1 cellular context compared by ENCODE assay signal in the genomic region with DNA sequence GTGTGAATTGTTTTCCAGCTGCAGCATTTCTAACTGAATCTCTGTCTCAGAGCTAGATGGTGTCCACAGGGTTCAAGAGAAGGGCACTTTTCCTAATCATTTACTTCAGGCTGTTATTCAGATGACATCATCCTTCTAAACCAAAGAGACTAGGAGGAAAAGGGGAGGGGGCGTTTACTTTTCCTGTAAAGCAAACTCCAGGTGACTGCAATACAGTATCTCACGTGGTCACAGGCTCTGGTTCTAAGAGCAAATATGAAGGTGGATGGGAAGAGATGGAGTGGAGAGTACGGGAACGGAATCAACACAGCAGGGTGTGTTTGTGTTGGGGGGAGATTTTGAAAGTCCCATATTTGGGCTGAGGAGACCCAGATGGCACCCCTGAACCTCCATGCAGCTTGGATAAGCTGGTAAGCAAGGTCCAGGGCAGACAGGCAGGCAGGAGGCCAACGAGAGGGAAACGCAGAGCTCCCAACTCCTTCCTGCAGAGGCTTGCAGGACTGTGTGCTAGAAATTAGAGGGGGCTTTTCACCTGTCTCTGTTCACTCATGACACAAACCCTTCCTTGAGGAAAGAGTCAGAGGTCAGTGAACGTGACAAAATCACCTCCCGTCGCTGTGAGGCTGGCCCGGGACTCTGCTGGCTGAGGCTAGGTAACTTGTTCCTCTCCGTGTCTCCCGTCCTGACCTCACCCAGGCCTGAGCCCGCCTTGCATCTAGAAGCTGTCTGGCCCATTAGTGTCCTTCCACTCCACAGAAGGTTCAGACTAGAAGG.
A peak's percentile ranks its signal among the peaks of the same experiment; 100 is the strongest.
TF ChIP-seq lines count a peak whose summit lies in the region.

No MANE protein-coding gene starts in this region.

TF ChIP-seq in K562, 482 proteins besides CTCF, POLR2A, EP300 and RAD21 (continued from another document):
- TF ChIP-seq, protein P1, sequence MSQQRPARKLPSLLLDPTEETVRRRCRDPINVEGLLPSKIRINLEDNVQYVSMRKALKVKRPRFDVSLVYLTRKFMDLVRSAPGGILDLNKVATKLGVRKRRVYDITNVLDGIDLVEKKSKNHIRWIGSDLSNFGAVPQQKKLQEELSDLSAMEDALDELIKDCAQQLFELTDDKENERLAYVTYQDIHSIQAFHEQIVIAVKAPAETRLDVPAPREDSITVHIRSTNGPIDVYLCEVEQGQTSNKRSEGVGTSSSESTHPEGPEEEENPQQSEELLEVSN (IDR thresholded peaks at IDR 0.05; ENCODE audit: borderline replicate concordance in 1 of 2, extremely low read depth in 1 of 2, insufficient read depth in 1 of 2, insufficient read length in 1 of 2, low read depth in 1 of 2, low read length in 1 of 2, poor library complexity in 1 of 2, severe bottlenecking in 1 of 2) = no peak
- TF ChIP-seq NCOR1 (IDR thresholded peaks at IDR 0.05) (no peak), ARID3A (IDR thresholded peaks at IDR 0.05; ENCODE audit: borderline replicate concordance, low read depth, low read length) (no peak), L3MBTL2 (IDR thresholded peaks at IDR 0.05) (peak; percentile 44; the same call in 1 of the 2 replicates), TOE1 (IDR thresholded peaks at IDR 0.05; ENCODE audit: borderline replicate concordance) (peak; percentile 56; the same call in 1 of the 2 replicates), TOE1 (CRISPR knock-in tag; IDR thresholded peaks at IDR 0.05; ENCODE audit: borderline replicate concordance, low read depth) (no peak)
